ENCODE assay signal across 8 cellular contexts in genomic region chr3:133805702-133806475, GRCh38. TPM values are rescaled to one million over a fixed set of nuclear protein-coding genes. Genes with fewer than 3 reads are reported as not detected.
A peak's percentile ranks its signal among the peaks of the same experiment; 100 is the strongest.
DNase-seq lines count a peak whose midpoint lies in the region; ATAC-seq and TF ChIP-seq lines count a peak whose summit lies in the region.

Gene SRPRB (plus strand): TSS chr3:133805815. CDS start chr3:133805849, 34 bp downstream.

- no peaks in the 10 kb centered on the region for H3K9me3 Mint-ChIP-seq in activated naive CD4-positive, alpha-beta T cell treated with anti-CD3 and anti-CD28 coated beads for 36 hours

- ATAC-seq in HG02571 (IDR thresholded peaks at IDR 0.05; ENCODE audit: unreplicated experiment): peak; percentile 96

- H3K27ac ChIP-seq in substantia nigra (ENCODE audit: low read depth, low read length, poor library complexity, severe bottlenecking): peak within 1 kb of the TSS; percentile 58

- peak; percentile 90 for TF ChIP-seq POLR2A in NB4 (IDR thresholded peaks at IDR 0.05; ENCODE audit: extremely low read depth, insufficient read length)

- DNase-seq in GM06990 (ENCODE audit: extremely low read depth, insufficient read length): peak; percentile 94
- DNase-seq in NB4 (ENCODE audit: low read depth): peak; percentile 94
- DNase-seq in SK-N-DZ (ENCODE audit: low spot score): peak; percentile 94
- DNase-seq in activated naive CD4-positive, alpha-beta T cell treated with anti-CD3 and anti-CD28 coated beads for 36 hours: peak; percentile 98
- DNase-seq in germinal center (ENCODE audit: low spot score): peak; percentile 97
- peak; percentile 74 for DNase-seq in non-pigmented ciliary epithelial cell (ENCODE audit: low read depth)
- DNase-seq in substantia nigra (lab: John Stamatoyannopoulos, UW): peak; percentile 51 to 97 (median 91)

- peaks cover 38% of the 10 kb centered on the region for H3K4me1 Mint-ChIP-seq in activated naive CD4-positive, alpha-beta T cell treated with anti-CD3 and anti-CD28 coated beads for 36 hours (ENCODE audit: low read depth)

- H3K27me3 Mint-ChIP-seq in activated naive CD4-positive, alpha-beta T cell treated with anti-CD3 and anti-CD28 coated beads for 36 hours (ENCODE audit: low read depth): no peaks in the 10 kb centered on the region

- H3K27me3 ChIP-seq in GM06990 (replicated peaks; ENCODE audit: control insufficient read depth, insufficient read depth, low read length): no peaks in the 10 kb centered on the region

- intact Hi-C loops in activated naive CD4-positive, alpha-beta T cell treated with anti-CD3 and anti-CD28 coated beads for 36 hours (cut with micrococcal nuclease): loop anchor here (1.0 to 2.0 kb wide), 10 partner anchors 12 to 1389 kb away; partner anchors contain the start of genes CDV3, CEP63, DNAJC13 and NPHP3

- CTCF ChIA-PET in activated naive CD4-positive, alpha-beta T cell treated with anti-CD3 and anti-CD28 coated beads for 36 hours (lab: Charles Lee): interaction anchor here (0.6 to 6.1 kb wide), 4 partner anchors 12 to 1053 kb away, joined by 3 to 27 read pairs (median 4); no protein-coding TSS in a partner anchor

- peak within 1 kb of the TSS; percentile 93 for H3K4me3 Mint-ChIP-seq in activated naive CD4-positive, alpha-beta T cell treated with anti-CD3 and anti-CD28 coated beads for 36 hours

- peak within 1 kb of the TSS; percentile 94 for H3K27ac Mint-ChIP-seq in activated naive CD4-positive, alpha-beta T cell treated with anti-CD3 and anti-CD28 coated beads for 36 hours

- H3K4me3 ChIP-seq in GM06990 (replicated peaks; ENCODE audit: low read depth, low read length) (peak within 1 kb of the TSS; percentile 81), NB4 (ENCODE audit: low read depth, low read length) (peak within 1 kb of the TSS; percentile 85)

- peaks cover under 1% of the 10 kb centered on the region for H3K36me3 ChIP-seq in GM06990 (ENCODE audit: control insufficient read depth, insufficient read depth, low read length)

- peaks cover 16% of the 10 kb centered on the region for H3K36me3 Mint-ChIP-seq in activated naive CD4-positive, alpha-beta T cell treated with anti-CD3 and anti-CD28 coated beads for 36 hours (ENCODE audit: low read depth)

- TF ChIP-seq CTCF in GM06990 (IDR thresholded peaks at IDR 0.05; ENCODE audit: insufficient read depth, low read length, poor library complexity, severe bottlenecking) (no peak), NB4 (IDR thresholded peaks at IDR 0.05; ENCODE audit: low read depth, low read length) (no peak)

RNA-seq across cellular contexts. Expression of gene SRPRB, which starts in this region (rescaled TPM):
- 49.7 and 50.4 TPM in 2 replicates for polyA plus RNA-seq in SK-N-DZ (2014; cell fraction: cytosol; rRNA removed)
- 12.6 and 18.1 TPM in 2 replicates for polyA plus RNA-seq in SK-N-DZ (2014; cell fraction: nucleus; rRNA removed)
- total RNA-seq in activated naive CD4-positive, alpha-beta T cell treated with anti-CD3 and anti-CD28 coated beads for 36 hours: 10 to 100 TPM; 55.0 to 56.8 TPM

Comparison
In these comparisons a context has a peak if more than half of its experiments do, and no peak if none do; other contexts are left out.
1. Peak in every context shown above with its lines: DNase-seq, ATAC-seq, H3K4me3 ChIP-seq and H3K27ac ChIP-seq.